In the genomic region with DNA sequence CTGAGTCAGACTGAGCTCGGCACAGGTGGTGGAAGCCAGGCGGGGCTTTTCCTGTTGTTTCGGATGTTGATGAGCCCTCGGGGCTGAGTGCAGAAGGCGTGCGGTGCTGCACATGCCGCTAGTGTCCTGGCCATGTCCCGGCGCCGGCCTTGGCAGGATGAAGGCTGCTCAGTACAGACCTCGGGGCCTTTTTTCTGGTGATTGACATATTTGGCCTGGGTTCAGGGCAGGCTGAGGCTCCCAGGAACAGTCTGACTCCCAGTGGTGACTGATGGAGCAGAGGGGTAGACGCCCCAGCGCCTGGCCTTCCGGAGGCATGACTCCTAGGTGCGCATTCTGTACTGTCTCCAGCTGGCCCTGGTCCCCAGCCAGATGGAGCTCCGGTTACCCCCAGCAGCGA, we compare ENCODE assay signal across 10 cellular contexts. TPM values are rescaled to one million over a fixed set of nuclear protein-coding genes. Genes with fewer than 3 reads are reported as not detected.
DNase-seq lines count a peak whose midpoint lies in the region; ATAC-seq, FAIRE-seq and TF ChIP-seq lines count a peak whose summit lies in the region.
"Not testable (repeated sequence)": the region's sequence is repeated elsewhere in the genome, so short reads cannot be mapped to it uniquely, and the experiment has no call there.
"Had no signal": no experiment of that assay in that cellular context is flagged by ENCODE, and none has a peak within 500 bp of the region (broad histone marks: within the 10 kb centered on the region; RNA-seq: fewer than 3 reads in every experiment).

No MANE protein-coding gene starts in this region.

- not testable (repeated sequence) for H3K9me3 ChIP-seq in CD4-positive, CD25-positive, alpha-beta regulatory T cell (ENCODE audit: control insufficient read depth in 2 of 2, low read length in 2 of 2); PC-3 (ENCODE audit: low read length); astrocyte (ENCODE audit: insufficient read depth, low read depth, low read length); HepG2 (ENCODE audit: low read length); upper lobe of left lung

- H3K4me1 ChIP-seq in CD4-positive, CD25-positive, alpha-beta regulatory T cell (ENCODE audit: control insufficient read depth, insufficient read depth, low read length, poor library complexity, severe bottlenecking); PC-3 (ENCODE audit: insufficient read depth, low read length); astrocyte (ENCODE audit: insufficient read depth, low read length); HepG2 (ENCODE audit: insufficient read depth, low read length); upper lobe of left lung: not testable (repeated sequence)

- BruUV-seq in PC-3 (replicated peaks; lab: Mats Ljungman, UMichigan); HepG2 (replicated peaks; lab: Mats Ljungman, UMichigan): not testable (repeated sequence)

- H3K9me3 Mint-ChIP-seq in CD4-positive, CD25-positive, alpha-beta regulatory T cell; activated CD4-positive, alpha-beta T cell treated with anti-CD3 and anti-CD28 coated beads for 36 hours (ENCODE audit: low read depth); astrocyte (ENCODE audit: unreplicated experiment): not testable (repeated sequence)

- H3K27me3 Mint-ChIP-seq in CD4-positive, CD25-positive, alpha-beta regulatory T cell; activated CD4-positive, alpha-beta T cell treated with anti-CD3 and anti-CD28 coated beads for 36 hours; astrocyte (ENCODE audit: low read depth, unreplicated experiment): not testable (repeated sequence)

- not testable (repeated sequence) for DNase-seq in CD4-positive, CD25-positive, alpha-beta regulatory T cell; PC-3; activated CD4-positive, alpha-beta T cell treated with anti-CD3 and anti-CD28 coated beads for 36 hours; astrocyte (ENCODE audit: low read depth); Right ventricle myocardium superior; HepG2 (ENCODE audit: low spot score); omental fat pad (ENCODE audit: low spot score); upper lobe of left lung

- not testable (repeated sequence) for H3K9me2 ChIP-seq in PC-3 (replicated peaks; ENCODE audit: low read length)

- not testable (repeated sequence) for TF ChIP-seq CTCF in PC-3 (conservative IDR thresholded peaks at IDR 0.05; ENCODE audit: low read depth, low read length); astrocyte (IDR thresholded peaks at IDR 0.05; ENCODE audit: insufficient read depth, low read depth, low read length); HepG2 (CRISPR knock-in tag; IDR thresholded peaks at IDR 0.05); omental fat pad (IDR thresholded peaks at IDR 0.05); upper lobe of left lung (IDR thresholded peaks at IDR 0.05)

- in situ Hi-C loops in HepG2 (cut with HindIII; ENCODE audit: extremely low pct_ligation_motif_present, low pct_unique_long_range_greater_than_20kb) = not testable (repeated sequence)

- not testable (repeated sequence) for H3K4me2 ChIP-seq in PC-3 (ENCODE audit: low read length); astrocyte (ENCODE audit: low read length); HepG2 (ENCODE audit: low read depth, low read length)

- not testable (repeated sequence) for H3K4me3 Mint-ChIP-seq in CD4-positive, CD25-positive, alpha-beta regulatory T cell; activated CD4-positive, alpha-beta T cell treated with anti-CD3 and anti-CD28 coated beads for 36 hours; astrocyte (ENCODE audit: unreplicated experiment)

- H2AFZ ChIP-seq in PC-3 (ENCODE audit: low read length); astrocyte (ENCODE audit: low read depth, low read length); HepG2 (ENCODE audit: low read length): not testable (repeated sequence)

- not testable (repeated sequence) for H3K27ac ChIP-seq in CD4-positive, CD25-positive, alpha-beta regulatory T cell (ENCODE audit: insufficient read depth, low read length, poor library complexity, severe bottlenecking); PC-3 (ENCODE audit: low read length); astrocyte (ENCODE audit: low read depth, low read length); HepG2 (ENCODE audit: extremely low read length, insufficient read depth, low read length); upper lobe of left lung

- not testable (repeated sequence) for H3K27ac Mint-ChIP-seq in CD4-positive, CD25-positive, alpha-beta regulatory T cell; activated CD4-positive, alpha-beta T cell treated with anti-CD3 and anti-CD28 coated beads for 36 hours; astrocyte (ENCODE audit: unreplicated experiment)

- H3K4me3 ChIP-seq in CD4-positive, CD25-positive, alpha-beta regulatory T cell (ENCODE audit: low read depth, low read length); PC-3 (ENCODE audit: low read length); astrocyte (ENCODE audit: insufficient read depth, low read depth, low read length); HepG2 (replicated peaks in 1 of 3; ENCODE audit: insufficient read depth in 1 of 3, low read depth in 2 of 3, low read length in 3 of 3); upper lobe of left lung: not testable (repeated sequence)

- H4K20me1 ChIP-seq in PC-3 (ENCODE audit: low read length); astrocyte (ENCODE audit: insufficient read depth, low read length); HepG2 (ENCODE audit: insufficient read depth, low read length): not testable (repeated sequence)

- FAIRE-seq in astrocyte (lab: Jason Lieb, UNC) = peak; percentile 39
- not testable (repeated sequence) for FAIRE-seq in HepG2 (lab: Jason Lieb, UNC)

- not testable (repeated sequence) for H3F3A ChIP-seq in PC-3 (ENCODE audit: low read length, unreplicated experiment)

- CTCF ChIA-PET in PC-3 (lab: Charles Lee); activated CD4-positive, alpha-beta T cell treated with anti-CD3 and anti-CD28 coated beads for 36 hours (lab: Charles Lee); HepG2 (lab: Yijun Ruan, JAX; ENCODE audit: low intra/inter-chr PET ratio, low total read pairs): not testable (repeated sequence)

- not testable (repeated sequence) for H3K36me3 Mint-ChIP-seq in CD4-positive, CD25-positive, alpha-beta regulatory T cell; activated CD4-positive, alpha-beta T cell treated with anti-CD3 and anti-CD28 coated beads for 36 hours (ENCODE audit: low read depth); astrocyte (ENCODE audit: low read depth, unreplicated experiment)

- intact Hi-C loops in PC-3 (cut with micrococcal nuclease); activated CD4-positive, alpha-beta T cell treated with anti-CD3 and anti-CD28 coated beads for 36 hours (cut with DNase I, micrococcal nuclease); Right ventricle myocardium superior (cut with DNase I); HepG2 (cut with micrococcal nuclease; ENCODE audit: unreplicated experiment): not testable (repeated sequence)

- WGBS in HepG2 (ENCODE audit: low lambda C conversion rate) = no CpG with 5 or more reads among the region's 17 CpGs
- WGBS in upper lobe of left lung, 2 donors = no CpG with 5 or more reads among the region's 17 CpGs

- not testable (repeated sequence) for H3K79me2 ChIP-seq in PC-3 (ENCODE audit: low read length); astrocyte (ENCODE audit: insufficient read depth, low read length); HepG2 (ENCODE audit: insufficient read depth, low read length)

- H3K27me3 ChIP-seq in CD4-positive, CD25-positive, alpha-beta regulatory T cell (ENCODE audit: control insufficient read depth, insufficient read depth, low read length); PC-3 (ENCODE audit: low read length); astrocyte (ENCODE audit: insufficient read depth, low read length); HepG2 (ENCODE audit: control insufficient read depth in 1 of 2, insufficient read depth in 2 of 2, low read length in 2 of 2); upper lobe of left lung: not testable (repeated sequence)

- not testable (repeated sequence) for H3K36me3 ChIP-seq in CD4-positive, CD25-positive, alpha-beta regulatory T cell (ENCODE audit: control insufficient read depth, insufficient read depth, low read length); PC-3 (ENCODE audit: low read depth, low read length); astrocyte (ENCODE audit: insufficient read depth, low read length); HepG2 (replicated peaks in 1 of 2; ENCODE audit: control insufficient read depth in 1 of 2, insufficient read depth in 2 of 2, low read length in 2 of 2); upper lobe of left lung

- TF ChIP-seq RAD21 in HepG2 (CRISPR knock-in tag; IDR thresholded peaks at IDR 0.05) = not testable (repeated sequence)

- POLR2A ChIA-PET in PC-3 (lab: Charles Lee; ENCODE audit: unreplicated experiment); activated CD4-positive, alpha-beta T cell treated with anti-CD3 and anti-CD28 coated beads for 36 hours (lab: Charles Lee); HepG2 (lab: Yijun Ruan, JAX): not testable (repeated sequence)

- ATAC-seq in CD4-positive, CD25-positive, alpha-beta regulatory T cell (ENCODE audit: low read depth in 2 of 2) = peak; percentile 42 to 50
- ATAC-seq in PC-3 (peak; percentile 85), Right ventricle myocardium superior (ENCODE audit: poor library complexity) (peak; percentile 83), HepG2 (peak; percentile 69), omental fat pad (ENCODE audit: low FRiP score) (peak; percentile 60), upper lobe of left lung (ENCODE audit: low FRiP score in 2 of 2) (peak; percentile 6 to 33)
- ATAC-seq in activated CD4-positive, alpha-beta T cell treated with anti-CD3 and anti-CD28 coated beads for 36 hours = peak; percentile 59

- TF ChIP-seq POLR2A in HepG2 (IDR thresholded peaks at IDR 0.05; ENCODE audit: insufficient read depth in 1 of 2, low read depth in 2 of 2, low read length in 2 of 2); upper lobe of left lung (IDR thresholded peaks at IDR 0.05): not testable (repeated sequence)

- not testable (repeated sequence) for TF ChIP-seq EP300 in HepG2 (IDR thresholded peaks at IDR 0.05; ENCODE audit: low read depth in 2 of 2, low read length in 2 of 2); HepG2 (CRISPR knock-in tag; IDR thresholded peaks at IDR 0.05; ENCODE audit: borderline replicate concordance); upper lobe of left lung (IDR thresholded peaks at IDR 0.05)

- not testable (repeated sequence) for H3K4me1 Mint-ChIP-seq in CD4-positive, CD25-positive, alpha-beta regulatory T cell; activated CD4-positive, alpha-beta T cell treated with anti-CD3 and anti-CD28 coated beads for 36 hours; astrocyte (ENCODE audit: low read depth, unreplicated experiment)

- H3K9ac ChIP-seq in PC-3 (ENCODE audit: low read length); astrocyte (ENCODE audit: low read length); HepG2 (ENCODE audit: insufficient read depth, low read depth, low read length): not testable (repeated sequence)

RNA-seq across cellular contexts. Expression of gene GRAP, which starts 8.8 kb away (rescaled TPM):
- 34.5 TPM for total RNA-seq in CD4-positive, CD25-positive, alpha-beta regulatory T cell
- polyA plus RNA-seq in CD4-positive, CD25-positive, alpha-beta regulatory T cell = 10 to 100 TPM; 52.2 to 77.5 (median 62.6) TPM
- not detected in 2 replicates for total RNA-seq in PC-3 (2014; rRNA removed)
- total RNA-seq in activated CD4-positive, alpha-beta T cell treated with anti-CD3 and anti-CD28 coated beads for 36 hours = 10 to 100 TPM; 10.7 to 11.2 TPM
- total RNA-seq in astrocyte = 0.30 and 0.38 TPM in 2 replicates
- total RNA-seq in Right ventricle myocardium superior = 2.0 TPM
- total RNA-seq in HepG2 (2016; rRNA removed; fragmentation: Illumina TruSeq; extraction: Trizol) = 0.77 and 0.90 TPM in 2 replicates
- total RNA-seq in HepG2 (2016; cell fraction: cytosol; rRNA removed; fragmentation: Illumina TruSeq; extraction: Trizol; ENCODE audit: low read depth) = 0.10 and 0.35 TPM in 2 replicates
- total RNA-seq in HepG2 (2016; cell fraction: insoluble cytoplasmic fraction; rRNA removed; fragmentation: Illumina TruSeq; extraction: Trizol) = 0.76 and 1.1 TPM in 2 replicates
- 0.31 and 0.69 TPM in 2 replicates for total RNA-seq in HepG2 (2016; cell fraction: membrane; rRNA removed; fragmentation: Illumina TruSeq; extraction: Trizol)
- 0.31 and 0.60 TPM in 2 replicates for total RNA-seq in HepG2 (2016; cell fraction: nucleus; rRNA removed; fragmentation: Illumina TruSeq; extraction: Trizol)
- 1.6 and 1.7 TPM in 2 replicates for polyA plus RNA-seq in HepG2 (2011; rRNA removed)
- 0.79 and 2.2 TPM in 2 replicates for polyA plus RNA-seq in HepG2 (2011; cell fraction: cytosol; rRNA removed)
- 1.8 and 2.6 TPM in 2 replicates for polyA plus RNA-seq in HepG2 (2011; cell fraction: nucleus; rRNA removed)
- polyA plus RNA-seq in HepG2 (2012) = 0.37 and 0.85 TPM in 2 replicates
- 0.12 and 0.14 TPM in 2 replicates for polyA plus RNA-seq in HepG2 (2016; cell fraction: cytosol; fragmentation: Illumina TruSeq; extraction: Trizol; ENCODE audit: low read depth)
- polyA plus RNA-seq in HepG2 (2016; cell fraction: insoluble cytoplasmic fraction; fragmentation: Illumina TruSeq; extraction: Trizol; ENCODE audit: low read depth) = 0.44 and 0.88 TPM in 2 replicates
- 0.29 and 0.35 TPM in 2 replicates for polyA plus RNA-seq in HepG2 (2016; cell fraction: membrane; fragmentation: Illumina TruSeq; extraction: Trizol; ENCODE audit: low read depth)
- 1.00 and 1.2 TPM in 2 replicates for polyA plus RNA-seq in HepG2 (2016; cell fraction: nucleus; fragmentation: Illumina TruSeq; extraction: Trizol; ENCODE audit: insufficient read depth, low read depth)
- polyA minus RNA-seq in HepG2 (2011; rRNA and poly(A)+ RNA removed; ENCODE audit: low replicate concordance) = 0.16 and 2.7 TPM in 2 replicates
- 0.49 and 0.79 TPM in 2 replicates for polyA minus RNA-seq in HepG2 (2011; cell fraction: cytosol; rRNA and poly(A)+ RNA removed)
- 0.75 and 0.90 TPM in 2 replicates for polyA minus RNA-seq in HepG2 (2011; cell fraction: nucleus; rRNA and poly(A)+ RNA removed)
- total RNA-seq in omental fat pad = 10 to 100 TPM in 1 of 4 donors, 1 to 10 TPM in 3; 2.6 to 13.2 (median 6.8) TPM
- total RNA-seq in upper lobe of left lung = 10 to 100 TPM in 1 of 6 donors, 1 to 10 TPM in 5; 3.1 to 11.3 (median 4.8) TPM
- total RNA-seq: A172, GM23248 had no signal
- polyA plus RNA-seq: GM23248 had no signal

RNA-seq across cellular contexts. Expression of gene FAM83G, which starts 33.4 kb away (rescaled TPM):
- total RNA-seq in CD4-positive, CD25-positive, alpha-beta regulatory T cell = 10.7 TPM
- 1 to 10 TPM; 3.7 to 6.2 (median 5.3) TPM for polyA plus RNA-seq in CD4-positive, CD25-positive, alpha-beta regulatory T cell
- total RNA-seq in PC-3 (2014; rRNA removed) (0.26 and 4.7 TPM in 2 replicates), astrocyte (10.6 and 12.9 TPM in 2 replicates), Right ventricle myocardium superior (1.9 TPM), HepG2 (2016; rRNA removed; fragmentation: Illumina TruSeq; extraction: Trizol) (14.0 and 18.6 TPM in 2 replicates), omental fat pad (10 to 100 TPM in 3 of 4 donors, under 1 TPM in 1; 0.95 to 19.9 (median 14.3) TPM), upper lobe of left lung (10 to 100 TPM in 4 of 6 donors, 1 to 10 TPM in 2; 3.1 to 17.2 (median 11.2) TPM)
- total RNA-seq in activated CD4-positive, alpha-beta T cell treated with anti-CD3 and anti-CD28 coated beads for 36 hours = 10 to 100 TPM; 11.1 to 14.3 TPM
- total RNA-seq in HepG2 (2016; cell fraction: cytosol; rRNA removed; fragmentation: Illumina TruSeq; extraction: Trizol; ENCODE audit: low read depth) = 3.1 and 3.2 TPM in 2 replicates
- 11.3 and 19.1 TPM in 2 replicates for total RNA-seq in HepG2 (2016; cell fraction: insoluble cytoplasmic fraction; rRNA removed; fragmentation: Illumina TruSeq; extraction: Trizol)
- total RNA-seq in HepG2 (2016; cell fraction: membrane; rRNA removed; fragmentation: Illumina TruSeq; extraction: Trizol) = 8.0 and 8.1 TPM in 2 replicates
- total RNA-seq in HepG2 (2016; cell fraction: nucleus; rRNA removed; fragmentation: Illumina TruSeq; extraction: Trizol) = 19.9 and 21.9 TPM in 2 replicates
- 13.7 and 21.2 TPM in 2 replicates for polyA plus RNA-seq in HepG2 (2011; rRNA removed)
- polyA plus RNA-seq in HepG2 (2011; cell fraction: cytosol; rRNA removed) = 9.8 and 12.5 TPM in 2 replicates
- polyA plus RNA-seq in HepG2 (2011; cell fraction: nucleus; rRNA removed) = 62.7 and 63.6 TPM in 2 replicates
- 9.6 and 14.4 TPM in 2 replicates for polyA plus RNA-seq in HepG2 (2012)
- polyA plus RNA-seq in HepG2 (2016; cell fraction: cytosol; fragmentation: Illumina TruSeq; extraction: Trizol; ENCODE audit: low read depth) = 1.4 and 1.5 TPM in 2 replicates
- 10.4 and 12.3 TPM in 2 replicates for polyA plus RNA-seq in HepG2 (2016; cell fraction: insoluble cytoplasmic fraction; fragmentation: Illumina TruSeq; extraction: Trizol; ENCODE audit: low read depth)
- 4.1 and 4.4 TPM in 2 replicates for polyA plus RNA-seq in HepG2 (2016; cell fraction: membrane; fragmentation: Illumina TruSeq; extraction: Trizol; ENCODE audit: low read depth)
- polyA plus RNA-seq in HepG2 (2016; cell fraction: nucleus; fragmentation: Illumina TruSeq; extraction: Trizol; ENCODE audit: insufficient read depth, low read depth) = 43.0 and 45.0 TPM in 2 replicates
- polyA minus RNA-seq in HepG2 (2011; rRNA and poly(A)+ RNA removed; ENCODE audit: low replicate concordance) = 18.2 and 34.3 TPM in 2 replicates
- 14.7 and 14.9 TPM in 2 replicates for polyA minus RNA-seq in HepG2 (2011; cell fraction: cytosol; rRNA and poly(A)+ RNA removed)
- polyA minus RNA-seq in HepG2 (2011; cell fraction: nucleus; rRNA and poly(A)+ RNA removed) = 24.2 and 25.2 TPM in 2 replicates

Comparison
In these comparisons a context has a peak if more than half of its experiments do, and no peak if none do; other contexts are left out.
1. ATAC-seq: peak in every context shown above with its lines; median percentile 85 in PC-3; 83 in Right ventricle myocardium superior; 69 in HepG2; 60 in omental fat pad; 59 in activated CD4-positive, alpha-beta T cell treated with anti-CD3 and anti-CD28 coated beads for 36 hours; 46 in CD4-positive, CD25-positive, alpha-beta regulatory T cell; 20 in upper lobe of left lung.